ENCODE assay signal across 18 cellular contexts in genomic region chr4:136183513-136183912, GRCh38.
DNase-seq lines count a peak whose midpoint lies in the region; ATAC-seq and TF ChIP-seq lines count a peak whose summit lies in the region.
"Had no signal": no experiment of that assay in that cellular context is flagged by ENCODE, and none has a peak within 500 bp of the region (broad histone marks: within the 10 kb centered on the region; RNA-seq: fewer than 3 reads in every experiment).

No MANE protein-coding gene starts in this region.

- DNase-seq in ELF-1 (ENCODE audit: low read depth, low spot score) (peak; percentile 10), GM23338 (ENCODE audit: low spot score) (peak; percentile 14), WTC11 (ENCODE audit: low spot score) (peak; percentile 39), iPS-NIHi7 (ENCODE audit: extremely low spot score) (peak; percentile 12), osteocyte (ENCODE audit: extremely low spot score, unreplicated experiment) (no peak), right cardiac atrium (no peak)
- DNase-seq in activated naive CD4-positive, alpha-beta T cell treated with anti-CD3 and anti-CD28 coated beads, Interleukin-2, amount 50 U/mL, for 16 hours: no peak
- DNase-seq: ACHN; Calu3; CD4-positive, alpha-beta T cell; DMS79; NCI-H146; NCI-H2081; NCI-H510A treated with DMSO at 0.1 percent for 48 hours; SHP77; SK-N-SH; T-helper 1 cell had no signal

- 90% methylated on average over 4 of the region's 4 CpGs for WGBS in right cardiac atrium

- no peaks in the 10 kb centered on the region for H3K36me3 ChIP-seq in GM23338 (ENCODE audit: insufficient read depth)

- H3K4me3 Mint-ChIP-seq in GM23338: no peak overlapping the region
- H3K4me3 Mint-ChIP-seq in WTC11: no peak overlapping the region
- no peak overlapping the region for H3K4me3 Mint-ChIP-seq in osteocyte (ENCODE audit: unreplicated experiment)
- H3K4me3 Mint-ChIP-seq: CD4-positive, alpha-beta T cell had no signal

- no peak overlapping the region for H2AFZ ChIP-seq in GM23338

- H3F3A ChIP-seq in GM23338 (replicated peaks; ENCODE audit: low read depth): no peaks in the 10 kb centered on the region

- H3K4me1 ChIP-seq in GM23338 (ENCODE audit: insufficient read depth) (no peaks in the 10 kb centered on the region), right cardiac atrium (ENCODE audit: control insufficient read depth, insufficient read depth, low read length) (no peaks in the 10 kb centered on the region)

- H3K36me3 Mint-ChIP-seq in GM23338 (ENCODE audit: low read depth): peaks cover 3% of the 10 kb centered on the region; the same call in 2 of the 3 replicates
- H3K36me3 Mint-ChIP-seq in WTC11: peaks cover 3% of the 10 kb centered on the region; the same call in 1 of the 2 replicates
- H3K36me3 Mint-ChIP-seq in osteocyte (ENCODE audit: unreplicated experiment): no peaks in the 10 kb centered on the region

- H3K9me3 Mint-ChIP-seq in GM23338: peaks cover 6% of the 10 kb centered on the region; the same call in 1 of the 3 replicates
- H3K9me3 Mint-ChIP-seq in WTC11: peaks cover 24% of the 10 kb centered on the region
- peaks cover 13% of the 10 kb centered on the region for H3K9me3 Mint-ChIP-seq in osteocyte (ENCODE audit: unreplicated experiment)

- no peak overlapping the region for H3K4me3 ChIP-seq in GM23338
- H3K4me3 ChIP-seq in right cardiac atrium (ENCODE audit: low read length): no peak overlapping the region

- H3K4me1 Mint-ChIP-seq in GM23338: no peaks in the 10 kb centered on the region
- H3K4me1 Mint-ChIP-seq in WTC11: peaks cover 7% of the 10 kb centered on the region
- no peaks in the 10 kb centered on the region for H3K4me1 Mint-ChIP-seq in osteocyte (ENCODE audit: unreplicated experiment)

- H3K27ac ChIP-seq in GM23338 (ENCODE audit: low read depth) (no peak overlapping the region), right cardiac atrium (ENCODE audit: low read length) (no peak overlapping the region)
- H3K27ac ChIP-seq: HL-60 had no signal

- H3K27ac Mint-ChIP-seq in GM23338 (no peak overlapping the region), WTC11 (no peak overlapping the region), osteocyte (ENCODE audit: unreplicated experiment) (no peak overlapping the region)
- H3K27ac Mint-ChIP-seq: CD4-positive, alpha-beta T cell had no signal

- ATAC-seq in GM23338: no peak; the same call in 2 of the 3 replicates
- ATAC-seq in WTC11: peak; percentile 91
- ATAC-seq in right cardiac atrium: no peak

- TF ChIP-seq CTCF in GM23338 (conservative IDR thresholded peaks at IDR 0.05; ENCODE audit: low read depth in 2 of 2) (peak; percentile 40 to 63), WTC11 (IDR thresholded peaks at IDR 0.05) (no peak; the same call in 1 of the 2 replicates), osteocyte (IDR thresholded peaks at IDR 0.05) (no peak)

- CTCF ChIA-PET in WTC11 (lab: Charles Lee): interaction anchor here (1.1 kb wide), 1 partner anchor 25 kb away, joined by 3 read pairs; no protein-coding TSS in a partner anchor

- H3K27me3 Mint-ChIP-seq in GM23338 (ENCODE audit: insufficient read depth, low read depth, poor library complexity) (no peaks in the 10 kb centered on the region), WTC11 (ENCODE audit: low read depth) (no peaks in the 10 kb centered on the region), osteocyte (ENCODE audit: unreplicated experiment) (no peaks in the 10 kb centered on the region)
- H3K27me3 Mint-ChIP-seq: CD4-positive, alpha-beta T cell had no signal

- no peaks in the 10 kb centered on the region for H4K20me1 ChIP-seq in GM23338 (replicated peaks; ENCODE audit: insufficient read depth)

- H3K4me2 ChIP-seq in GM23338: no peak overlapping the region
- H3K4me2 ChIP-seq: SK-N-SH had no signal

- H3K27me3 ChIP-seq in GM23338 (ENCODE audit: insufficient read depth) (no peaks in the 10 kb centered on the region), right cardiac atrium (ENCODE audit: control insufficient read depth, insufficient read depth) (no peaks in the 10 kb centered on the region)

- H3K9me3 ChIP-seq in right cardiac atrium (ENCODE audit: control insufficient read depth, low read length): no peaks in the 10 kb centered on the region
- H3K9me3 ChIP-seq: SK-N-SH had no signal

- POLR2A ChIA-PET in WTC11 (lab: Charles Lee): no interaction called here

- H3K79me2 ChIP-seq in GM23338 (replicated peaks; ENCODE audit: insufficient read depth): no peaks in the 10 kb centered on the region

- intact Hi-C loops in right cardiac atrium (cut with DNase I): no loop called here

- H3K9me2 ChIP-seq in GM23338 (ENCODE audit: insufficient read depth): 0 out of 2 replicates have a peak, but pooled peaks cover 9% of the 10 kb centered on the region

TF ChIP-seq in WTC11, 78 proteins besides CTCF, POLR2A, EP300 and RAD21:
- TF ChIP-seq JUN (CRISPR knock-in tag; IDR thresholded peaks at IDR 0.05): no peak
- TF ChIP-seq EMX1 (CRISPR knock-in tag; IDR thresholded peaks at IDR 0.05): no peak
- no peak for TF ChIP-seq NFE2L1 (CRISPR knock-in tag; IDR thresholded peaks at IDR 0.05)
TF ChIP-seq in WTC11: peak in this region for 0.

Comparison
In these comparisons a context has a peak if more than half of its experiments do, and no peak if none do; other contexts are left out.
1. DNase-seq: peak in ELF-1 (single experiment), GM23338 (single experiment), WTC11 (single experiment) and iPS-NIHi7 (single experiment); none in osteocyte (single experiment), activated naive CD4-positive, alpha-beta T cell treated with anti-CD3 and anti-CD28 coated beads, Interleukin-2, amount 50 U/mL, for 16 hours (single experiment) and right cardiac atrium (0 of 3).
2. CTCF ChIP-seq: peak in GM23338 (2 of 2); none in WTC11 (single experiment) and osteocyte (single experiment).